ENCODE assay signal across 8 cellular contexts in genomic region chr1:37474051-37474696, GRCh38. TPM values are rescaled to one million over a fixed set of nuclear protein-coding genes. Genes with fewer than 3 reads are reported as not detected.
DNase-seq lines count a peak whose midpoint lies in the region; TF ChIP-seq lines count a peak whose summit lies in the region.

ZC3H12A (plus strand) TSS chr1:37474580; CDS start chr1:37475497, 917 bp downstream.

- CTCF ChIA-PET in HEK293 (lab: Yijun Ruan, JAX), result interaction anchor here (0.7 to 10.7 kb wide), 5 partner anchors 9 to 208 kb away, joined by 5 to 127 read pairs (median 6); no protein-coding TSS in a partner anchor

- peak within 1 kb of the TSS; percentile 82 for H3K14ac ChIP-seq in trophoblast cell (ENCODE audit: low read length)

- peak within 1 kb of the TSS; percentile 80 for H2BK5ac ChIP-seq in trophoblast cell (ENCODE audit: low read depth, low read length, poor library complexity)

- peaks cover 29% of the 10 kb centered on the region for H3K79me2 ChIP-seq in trophoblast cell (ENCODE audit: control insufficient read depth, insufficient read depth, low read length, poor library complexity)

- no peak for TF ChIP-seq EP300 in transverse colon (IDR thresholded peaks at IDR 0.05; ENCODE audit: low read depth)

- peak within 1 kb of the TSS; percentile 70 for H3K18ac ChIP-seq in trophoblast cell (ENCODE audit: low read length)

- peak within 1 kb of the TSS; percentile 35 for H4K12ac ChIP-seq in trophoblast cell (ENCODE audit: low read depth, low read length)

- H2BK120ac ChIP-seq in trophoblast cell (ENCODE audit: insufficient read depth, low read length, poor library complexity), result peak within 1 kb of the TSS; percentile 86

- peak within 1 kb of the TSS; percentile 81 for H3K4me2 ChIP-seq in trophoblast cell (ENCODE audit: low read length)

- POLR2A ChIA-PET in HEK293 (lab: Yijun Ruan, JAX), result interaction anchor here (0.6 to 4.6 kb wide), 8 partner anchors 9 to 216 kb away, joined by 3 to 43 read pairs (median 6); partner anchors contain the start of genes MEAF6 and SNIP1

- DNase-seq in G401 (ENCODE audit: low spot score) (peak; percentile 80), NCI-H1048 (lab: John Stamatoyannopoulos, UW) (peak; percentile 74), T follicular helper cell (ENCODE audit: low read depth) (peak; percentile 89), cardiac muscle cell (ENCODE audit: low read depth in 1 of 2, low spot score in 1 of 2) (peak; percentile 92 to 95), trophoblast cell (peak; percentile 89 to 95), transverse colon (peak; percentile 96)
- peak; percentile 85 for DNase-seq in activated naive CD8-positive, alpha-beta T cell treated with anti-CD3 and anti-CD28 coated beads, Interleukin-2, amount 50 U/mL, for 16 hours (ENCODE audit: low read depth, low spot score)

- peaks cover 18% of the 10 kb centered on the region for H3K4me1 ChIP-seq in HEK293 (ENCODE audit: control insufficient read depth, insufficient read depth, low read length)
- peaks cover 8% of the 10 kb centered on the region for H3K4me1 ChIP-seq in cardiac muscle cell (ENCODE audit: low read depth)
- H3K4me1 ChIP-seq in trophoblast cell (ENCODE audit: control insufficient read depth in 1 of 2, insufficient read depth in 2 of 2, low read length in 2 of 2), result peaks cover 57 to 68% of the 10 kb centered on the region in 2 experiments
- H3K4me1 ChIP-seq in transverse colon, result peaks cover 35 to 72% (median 69%) of the 10 kb centered on the region in 4 donors

- peak within 1 kb of the TSS; percentile 4 for H2AFZ ChIP-seq in trophoblast cell (ENCODE audit: insufficient read depth, low read length, poor library complexity)

- H3K23ac ChIP-seq in trophoblast cell (ENCODE audit: low read length), result peak within 1 kb of the TSS; percentile 11

- H3K27ac ChIP-seq in HEK293 (ENCODE audit: extremely low read depth, low read depth, low read length), result peak within 1 kb of the TSS; percentile 42; the same call in 1 of the 2 replicates
- H3K27ac ChIP-seq in cardiac muscle cell, result no peak within 1 kb of the TSS
- peak within 1 kb of the TSS; percentile 94 for H3K27ac ChIP-seq in trophoblast cell (ENCODE audit: low read depth, low read length)
- peak within 1 kb of the TSS; percentile 94 to 98 (median 98) for H3K27ac ChIP-seq in transverse colon

- intact Hi-C loops in transverse colon (cut with DNase I; ENCODE audit: low total_unique reads), result loop anchor here (5.0 kb wide), 1 partner anchor 213 kb away; no protein-coding TSS in a partner anchor

- H3K27me3 ChIP-seq in cardiac muscle cell (peaks cover 19% of the 10 kb centered on the region), trophoblast cell (ENCODE audit: insufficient read depth, low read length) (no peaks in the 10 kb centered on the region), transverse colon (no peaks in the 10 kb centered on the region)

- no peaks in the 10 kb centered on the region for H3K9me3 ChIP-seq in HEK293 (ENCODE audit: control insufficient read depth, insufficient read depth, low read depth, low read length)
- H3K9me3 ChIP-seq in cardiac muscle cell (ENCODE audit: low read depth), result no peaks in the 10 kb centered on the region
- no peaks in the 10 kb centered on the region for H3K9me3 ChIP-seq in trophoblast cell (ENCODE audit: insufficient read depth, low read depth, low read length)
- H3K9me3 ChIP-seq in transverse colon, result no peaks in the 10 kb centered on the region

- peak within 1 kb of the TSS; percentile 80 for H2BK12ac ChIP-seq in trophoblast cell (ENCODE audit: low read length)

- peak within 1 kb of the TSS; percentile 78 for H4K91ac ChIP-seq in trophoblast cell (ENCODE audit: low read depth, low read length)

- peak within 1 kb of the TSS; percentile 81 for H3K9ac ChIP-seq in trophoblast cell (ENCODE audit: low read length)

- WGBS in trophoblast cell (ENCODE audit: extremely low coverage, insufficient coverage, insufficient read length), result no CpG with 5 or more reads among the region's 78 CpGs
- WGBS in transverse colon (ENCODE audit: low coverage in 1 of 2), 2 donors, result 0% methylated on average over 48 of the region's 78 CpGs; no CpG with 5 or more reads in 1 of the 2 donors

- peaks cover 51% of the 10 kb centered on the region for H3K79me1 ChIP-seq in trophoblast cell (ENCODE audit: low read length)

- peak within 1 kb of the TSS; percentile 42 for H2AK5ac ChIP-seq in trophoblast cell (ENCODE audit: low read length)

- TF ChIP-seq POLR2A in transverse colon (IDR thresholded peaks at IDR 0.05), result peak; percentile 95

- H3K4ac ChIP-seq in trophoblast cell (ENCODE audit: low read depth, low read length), result peak within 1 kb of the TSS; percentile 94

- TF ChIP-seq CTCF in HEK293 (tag by site-specific recombination; IDR thresholded peaks at IDR 0.05) (no peak), cardiac muscle cell (IDR thresholded peaks at IDR 0.05; ENCODE audit: low read depth, low read length) (no peak), transverse colon (IDR thresholded peaks at IDR 0.05) (no peak)

- H3K4me3 ChIP-seq in HEK293 (ENCODE audit: low read depth, low read length) (peak within 1 kb of the TSS; percentile 71), cardiac muscle cell (peak within 1 kb of the TSS; percentile 78), trophoblast cell (ENCODE audit: low read depth, low read length) (peak within 1 kb of the TSS; percentile 89), transverse colon (peak within 1 kb of the TSS; percentile 80 to 89 (median 82))

- H4K8ac ChIP-seq in trophoblast cell (ENCODE audit: low read depth, low read length), result peak within 1 kb of the TSS; percentile 40

- in situ Hi-C loops in G401 (cut with HindIII; ENCODE audit: low sequenced_read_pairs), result no loop called here
- in situ Hi-C loops in transverse colon (cut with MboI; ENCODE audit: low pct_ligation_motif_present in 1 of 4, low pct_unique_long_range_greater_than_20kb in 1 of 4, low sequenced_read_pairs in 3 of 4), result loop anchor here in 2 of 4 donors (25.0 kb wide), 1 partner anchor 213 kb away; the partner anchor contains the start of gene CDCA8 (in 2 of the 2)

- H3K36me3 ChIP-seq in HEK293 (ENCODE audit: control insufficient read depth in 2 of 2, insufficient read depth in 1 of 2, low read length in 2 of 2), result peaks cover 0 to 38% of the 10 kb centered on the region in 2 experiments; a peak in 1 of 3 replicates
- peaks cover 5% of the 10 kb centered on the region for H3K36me3 ChIP-seq in cardiac muscle cell
- H3K36me3 ChIP-seq in trophoblast cell (ENCODE audit: control insufficient read depth in 1 of 2, insufficient read depth in 2 of 2, low read length in 2 of 2), result peaks cover 27 to 29% of the 10 kb centered on the region in 2 experiments
- no peaks in the 10 kb centered on the region for H3K36me3 ChIP-seq in transverse colon

TF ChIP-seq in HEK293, 187 proteins besides CTCF, POLR2A, EP300 and RAD21 (continues in another document):
- TF ChIP-seq IKZF3 (tag by site-specific recombination; IDR thresholded peaks at IDR 0.05) (peak; percentile 47), ZNF785 (tag by site-specific recombination; IDR thresholded peaks at IDR 0.05) (no peak), ZNF777 (tag by site-specific recombination; IDR thresholded peaks at IDR 0.05; ENCODE audit: borderline replicate concordance) (peak; percentile 78; the same call in 1 of the 2 replicates), SP2 (tag by site-specific recombination; IDR thresholded peaks at IDR 0.05) (peak; percentile 61), ZNF488 (tag by site-specific recombination; IDR thresholded peaks at IDR 0.05) (no peak), ZNF561 (tag by site-specific recombination; IDR thresholded peaks at IDR 0.05; ENCODE audit: borderline replicate concordance) (peak; percentile 35; the same call in 1 of the 2 replicates), KLF9 (tag by site-specific recombination; IDR thresholded peaks at IDR 0.05; ENCODE audit: low read depth) (peak; percentile 61), ZNF266 (tag by site-specific recombination; IDR thresholded peaks at IDR 0.05; ENCODE audit: low read depth) (no peak), ZNF548 (tag by site-specific recombination; IDR thresholded peaks at IDR 0.05) (no peak), ZNF169 (tag by site-specific recombination; IDR thresholded peaks at IDR 0.05) (no peak), ZBTB11 (tag by site-specific recombination; conservative IDR thresholded peaks at IDR 0.05; ENCODE audit: low read depth) (no peak)

RNA-seq across cellular contexts. Expression of gene ZC3H12A, which starts in this region (rescaled TPM):
- total RNA-seq in G401 (2014; rRNA removed; shearing (Covaris generic)), result 2.6 and 3.3 TPM in 2 replicates
- total RNA-seq in cardiac muscle cell, result 8.8 and 14.0 TPM in 2 replicates
- polyA plus RNA-seq in cardiac muscle cell, result 5.2 and 10.1 TPM in 2 replicates
- 9.4 and 9.6 TPM in 2 replicates for polyA plus RNA-seq in trophoblast cell (2013)
- total RNA-seq in transverse colon, result 10 to 100 TPM in 3 of 4 donors, 1 to 10 TPM in 1; 5.8 to 41.9 (median 28.8) TPM
